In genomic region chr10:32153252-32153651, GRCh38 we compare ENCODE assay signal across 26 cellular contexts.
DNase-seq lines count a peak whose midpoint lies in the region; ATAC-seq, FAIRE-seq and TF ChIP-seq lines count a peak whose summit lies in the region.
"Had no signal": no experiment of that assay in that cellular context is flagged by ENCODE, and none has a peak within 500 bp of the region (broad histone marks: within the 10 kb centered on the region; RNA-seq: fewer than 3 reads in every experiment).

No MANE protein-coding gene starts in this region.

- intact Hi-C loops in HepG2 (cut with micrococcal nuclease; ENCODE audit: unreplicated experiment), result no loop called here
- intact Hi-C loops in right lobe of liver (cut with DNase I), result no loop called here
- intact Hi-C loops in activated T-helper 1 cell treated with anti-CD3 and anti-CD28 coated beads, Interleukin-12 subunit alpha, Interleukin-12 subunit beta, Interleukin-2, Interleukin-4 antibody, amounts not matched to agents 30 ng/mL and 10 ng/mL and 1 ng/mL, durations not matched to agents 14 hours and 24 hours and 36 hours (cut with micrococcal nuclease), result loop anchor here (5.0 kb wide), 4 partner anchors 179 to 1451 kb away; partner anchors contain the start of gene EPC1

- H3K4me3 Mint-ChIP-seq in activated T-helper 1 cell treated with anti-CD3 and anti-CD28 coated beads, Interleukin-12 subunit alpha, Interleukin-12 subunit beta, Interleukin-2, Interleukin-4 antibody, amounts not matched to agents 30 ng/mL and 10 ng/mL and 1 ng/mL, durations not matched to agents 14 hours and 24 hours and 36 hours, result no peak overlapping the region
- H3K4me3 Mint-ChIP-seq: CD14-positive monocyte; CD4-positive, CD25-positive, alpha-beta regulatory T cell; CD8-positive, alpha-beta memory T cell had no signal

- no peak overlapping the region for H3K27ac ChIP-seq in HepG2 (ENCODE audit: extremely low read length, insufficient read depth, low read length)
- no peak overlapping the region for H3K27ac ChIP-seq in right lobe of liver
- H3K27ac ChIP-seq: BLaER1 had no signal

- CTCF ChIA-PET in HepG2 (lab: Yijun Ruan, JAX; ENCODE audit: low intra/inter-chr PET ratio, low total read pairs), result no interaction called here

- H3K4me1 Mint-ChIP-seq in activated T-helper 1 cell treated with anti-CD3 and anti-CD28 coated beads, Interleukin-12 subunit alpha, Interleukin-12 subunit beta, Interleukin-2, Interleukin-4 antibody, amounts not matched to agents 30 ng/mL and 10 ng/mL and 1 ng/mL, durations not matched to agents 14 hours and 24 hours and 36 hours (ENCODE audit: low read depth), result peaks cover 48% of the 10 kb centered on the region

- FAIRE-seq in HepG2 (lab: Jason Lieb, UNC), result no peak
- FAIRE-seq: A204.1, GM12878, GM12892, GM18507 had no signal

- 82% methylated on average over 4 of the region's 4 CpGs for whole genome bisulfite sequencing in HepG2 (ENCODE audit: low lambda C conversion rate)
- 61% methylated on average over 4 of the region's 4 CpGs for WGBS in right lobe of liver (ENCODE audit: insufficient coverage, low coverage, low lambda C conversion rate, missing lambda C conversion rate)

- no TSS peak for BruUV-seq in HepG2 (replicated peaks; lab: Mats Ljungman, UMichigan)

- TF ChIP-seq RAD21 in HepG2 (CRISPR knock-in tag; IDR thresholded peaks at IDR 0.05), result no peak

- in situ Hi-C loops in HepG2 (cut with HindIII; ENCODE audit: extremely low pct_ligation_motif_present, low pct_unique_long_range_greater_than_20kb), result no loop called here

- TF ChIP-seq POLR2A in HepG2 (IDR thresholded peaks at IDR 0.05; ENCODE audit: insufficient read depth in 1 of 2, low read depth in 2 of 2, low read length in 2 of 2), result no peak
- TF ChIP-seq POLR2A in right lobe of liver (IDR thresholded peaks at IDR 0.05), result no peak

- H3K9me3 Mint-ChIP-seq in activated T-helper 1 cell treated with anti-CD3 and anti-CD28 coated beads, Interleukin-12 subunit alpha, Interleukin-12 subunit beta, Interleukin-2, Interleukin-4 antibody, amounts not matched to agents 30 ng/mL and 10 ng/mL and 1 ng/mL, durations not matched to agents 14 hours and 24 hours and 36 hours, result peaks cover 19% of the 10 kb centered on the region

- H3K27me3 Mint-ChIP-seq in activated T-helper 1 cell treated with anti-CD3 and anti-CD28 coated beads, Interleukin-12 subunit alpha, Interleukin-12 subunit beta, Interleukin-2, Interleukin-4 antibody, amounts not matched to agents 30 ng/mL and 10 ng/mL and 1 ng/mL, durations not matched to agents 14 hours and 24 hours and 36 hours (ENCODE audit: insufficient read depth), result peaks cover 2% of the 10 kb centered on the region
- H3K27me3 Mint-ChIP-seq: CD4-positive, alpha-beta memory T cell had no signal

- no peaks in the 10 kb centered on the region for H4K20me1 ChIP-seq in HepG2 (ENCODE audit: insufficient read depth, low read length)
- H4K20me1 ChIP-seq: BLaER1 had no signal

- no peaks in the 10 kb centered on the region for H3K36me3 ChIP-seq in HepG2 (replicated peaks in 1 of 2; ENCODE audit: control insufficient read depth in 1 of 2, insufficient read depth in 2 of 2, low read length in 2 of 2)
- H3K36me3 ChIP-seq in right lobe of liver, result no peaks in the 10 kb centered on the region
- H3K36me3 ChIP-seq: BE2C, BLaER1 had no signal

- no peak for TF ChIP-seq EP300 in HepG2 (IDR thresholded peaks at IDR 0.05; ENCODE audit: low read depth in 2 of 2, low read length in 2 of 2)
- no peak for TF ChIP-seq EP300 in HepG2 (CRISPR knock-in tag; IDR thresholded peaks at IDR 0.05; ENCODE audit: borderline replicate concordance)

- no peak overlapping the region for H3K4me2 ChIP-seq in HepG2 (ENCODE audit: low read depth, low read length)
- H3K4me2 ChIP-seq: BLaER1 had no signal

- DNase-seq in HepG2 (ENCODE audit: low spot score), result no peak
- no peak for DNase-seq in right lobe of liver
- DNase-seq in activated T-helper 1 cell treated with anti-CD3 and anti-CD28 coated beads, Interleukin-12 subunit alpha, Interleukin-12 subunit beta, Interleukin-2, Interleukin-4 antibody, amounts not matched to agents 30 ng/mL and 10 ng/mL and 1 ng/mL, durations not matched to agents 14 hours and 24 hours and 36 hours (ENCODE audit: low spot score), result no peak
- DNase-seq in omental fat pad (ENCODE audit: low spot score), result no peak
- DNase-seq: 8988T; ACHN; BE2C; C1 segment of cervical spinal cord; CD4-positive, CD25-positive, alpha-beta regulatory T cell; CD8-positive, alpha-beta memory T cell; COR-L47; DMS 273 treated with DMSO at 0.1 percent for 48 hours; DMS153; DMS53; DMS79; DND-41; EL; GDM1 had no signal

- H3K36me3 Mint-ChIP-seq in activated T-helper 1 cell treated with anti-CD3 and anti-CD28 coated beads, Interleukin-12 subunit alpha, Interleukin-12 subunit beta, Interleukin-2, Interleukin-4 antibody, amounts not matched to agents 30 ng/mL and 10 ng/mL and 1 ng/mL, durations not matched to agents 14 hours and 24 hours and 36 hours (ENCODE audit: low read depth), result peaks cover 12% of the 10 kb centered on the region
- H3K36me3 Mint-ChIP-seq: CD14-positive monocyte had no signal

- H3K4me3 ChIP-seq in HepG2 (replicated peaks in 1 of 3; ENCODE audit: insufficient read depth in 1 of 3, low read depth in 2 of 3, low read length in 3 of 3) (no peak overlapping the region), right lobe of liver (no peak overlapping the region)
- H3K4me3 ChIP-seq: BLaER1, GM12878 had no signal

- no peak overlapping the region for H3K9ac ChIP-seq in HepG2 (ENCODE audit: insufficient read depth, low read depth, low read length)
- H3K9ac ChIP-seq: BLaER1 had no signal

- no peaks in the 10 kb centered on the region for H3K27me3 ChIP-seq in HepG2 (ENCODE audit: control insufficient read depth in 1 of 2, insufficient read depth in 2 of 2, low read length in 2 of 2)
- no peaks in the 10 kb centered on the region for H3K27me3 ChIP-seq in right lobe of liver
- H3K27me3 ChIP-seq: BE2C, BLaER1 had no signal

- peak overlapping the region; percentile 90 for H3K27ac Mint-ChIP-seq in activated T-helper 1 cell treated with anti-CD3 and anti-CD28 coated beads, Interleukin-12 subunit alpha, Interleukin-12 subunit beta, Interleukin-2, Interleukin-4 antibody, amounts not matched to agents 30 ng/mL and 10 ng/mL and 1 ng/mL, durations not matched to agents 14 hours and 24 hours and 36 hours
- H3K27ac Mint-ChIP-seq: CD14-positive monocyte; CD4-positive, CD25-positive, alpha-beta regulatory T cell; CD8-positive, alpha-beta memory T cell had no signal

- H3K4me1 ChIP-seq in HepG2 (ENCODE audit: insufficient read depth, low read length) (peaks cover 69% of the 10 kb centered on the region), right lobe of liver (no peaks in the 10 kb centered on the region)
- H3K4me1 ChIP-seq: BE2C, BLaER1 had no signal

- no peaks in the 10 kb centered on the region for H3K79me2 ChIP-seq in HepG2 (ENCODE audit: insufficient read depth, low read length)

- POLR2A ChIA-PET in HepG2 (lab: Yijun Ruan, JAX), result no interaction called here

- H3K9me3 ChIP-seq in HepG2 (ENCODE audit: low read length) (peaks cover 5% of the 10 kb centered on the region; the same call in 1 of the 2 replicates), right lobe of liver (no peaks in the 10 kb centered on the region)
- H3K9me3 ChIP-seq: BE2C had no signal

- H2AFZ ChIP-seq in HepG2 (ENCODE audit: low read length), result no peak overlapping the region

- ATAC-seq in HepG2 (no peak), right lobe of liver (no peak), omental fat pad (ENCODE audit: low FRiP score) (no peak), HG03520 (IDR thresholded peaks at IDR 0.05; ENCODE audit: unreplicated experiment) (no peak)
- ATAC-seq: GM12878 had no signal

- TF ChIP-seq CTCF in HepG2 (CRISPR knock-in tag; IDR thresholded peaks at IDR 0.05) (no peak), right lobe of liver (IDR thresholded peaks at IDR 0.05) (no peak), omental fat pad (IDR thresholded peaks at IDR 0.05) (no peak)

TF ChIP-seq in HepG2, 621 proteins besides CTCF, POLR2A, EP300 and RAD21:
- TF ChIP-seq SNRNP70 (IDR thresholded peaks at IDR 0.05; ENCODE audit: low read depth, low read length) (no peak), ZNF136 (CRISPR knock-in tag; IDR thresholded peaks at IDR 0.05; ENCODE audit: low read depth) (peak; percentile 42; the same call in 1 of the 2 replicates)
